Comparison of ENCODE assay signal across 19 cellular contexts in genomic region chr5:32059779-32060178, GRCh38.
"Had no signal": no experiment of that assay in that cellular context is flagged by ENCODE, and none has a peak within 500 bp of the region (broad histone marks: within the 10 kb centered on the region; RNA-seq: fewer than 3 reads in every experiment).

No MANE protein-coding gene starts in this region.

- H3K36me3 ChIP-seq: sigmoid colon had no signal

- H3K27me3 ChIP-seq: sigmoid colon had no signal

- H3K4me1 Mint-ChIP-seq: central memory CD8-positive, alpha-beta T cell; stimulated activated effector memory CD8-positive, alpha-beta T cell treated with anti-CD3 and anti-CD28 coated beads, Interleukin-12 subunit alpha, Interleukin-12 subunit beta, amount 100 ng/mL, for 72 hours had no signal

- H3K27ac ChIP-seq: sigmoid colon had no signal

- ATAC-seq: left lobe of liver; stimulated activated effector memory CD8-positive, alpha-beta T cell treated with anti-CD3 and anti-CD28 coated beads, Interleukin-12 subunit alpha, Interleukin-12 subunit beta, amount 100 ng/mL, for 72 hours had no signal

- H3K27ac Mint-ChIP-seq: activated naive CD8-positive, alpha-beta T cell treated with anti-CD3 and anti-CD28 coated beads for 36 hours; activated T-helper 1 cell treated with anti-CD3 and anti-CD28 coated beads, Interleukin-12 subunit alpha, Interleukin-12 subunit beta, Interleukin-2, Interleukin-4 antibody, amounts not matched to agents 30 ng/mL and 10 ng/mL and 1 ng/mL, durations not matched to agents 14 hours and 24 hours and 36 hours; brain; nephron progenitor cell; stimulated activated effector memory CD8-positive, alpha-beta T cell treated with anti-CD3 and anti-CD28 coated beads, Interleukin-12 subunit alpha, Interleukin-12 subunit beta, amount 100 ng/mL, for 72 hours had no signal

- H3K27me3 Mint-ChIP-seq: activated naive CD8-positive, alpha-beta T cell treated with anti-CD3 and anti-CD28 coated beads for 36 hours; central memory CD8-positive, alpha-beta T cell had no signal

- DNase-seq: activated CD4-positive, alpha-beta T cell treated with anti-CD3 and anti-CD28 coated beads, Interleukin-2, amount 50 U/mL, for 48 hours; activated naive CD8-positive, alpha-beta T cell treated with anti-CD3 and anti-CD28 coated beads for 36 hours; activated T-cell treated with anti-CD3 and anti-CD28 coated beads for 4 hours; amygdala; effector CD4-positive, alpha-beta T cell; foreskin fibroblast; glutamatergic neuron; hypothalamus; kidney; nephron progenitor cell; nucleus accumbens; sigmoid colon; stimulated activated CD4-positive, alpha-beta T cell treated with anti-CD3 and anti-CD28 coated beads, Interleukin-4, amount 100 ng/mL, for 24 hours; T-helper 2 cell had no signal

- H3K9me3 Mint-ChIP-seq: activated naive CD8-positive, alpha-beta T cell treated with anti-CD3 and anti-CD28 coated beads for 36 hours; activated T-helper 1 cell treated with anti-CD3 and anti-CD28 coated beads, Interleukin-12 subunit alpha, Interleukin-12 subunit beta, Interleukin-2, Interleukin-4 antibody, amounts not matched to agents 30 ng/mL and 10 ng/mL and 1 ng/mL, durations not matched to agents 14 hours and 24 hours and 36 hours; central memory CD8-positive, alpha-beta T cell; stimulated activated effector memory CD8-positive, alpha-beta T cell treated with anti-CD3 and anti-CD28 coated beads, Interleukin-12 subunit alpha, Interleukin-12 subunit beta, amount 100 ng/mL, for 72 hours had no signal

- H3K4me3 Mint-ChIP-seq: activated naive CD8-positive, alpha-beta T cell treated with anti-CD3 and anti-CD28 coated beads for 36 hours; activated T-helper 1 cell treated with anti-CD3 and anti-CD28 coated beads, Interleukin-12 subunit alpha, Interleukin-12 subunit beta, Interleukin-2, Interleukin-4 antibody, amounts not matched to agents 30 ng/mL and 10 ng/mL and 1 ng/mL, durations not matched to agents 14 hours and 24 hours and 36 hours; brain; central memory CD8-positive, alpha-beta T cell; nephron progenitor cell; stimulated activated effector memory CD8-positive, alpha-beta T cell treated with anti-CD3 and anti-CD28 coated beads, Interleukin-12 subunit alpha, Interleukin-12 subunit beta, amount 100 ng/mL, for 72 hours had no signal

- H3K9me3 ChIP-seq: sigmoid colon had no signal

- H3K4me3 ChIP-seq: sigmoid colon had no signal

- H3K36me3 Mint-ChIP-seq: activated naive CD8-positive, alpha-beta T cell treated with anti-CD3 and anti-CD28 coated beads for 36 hours; stimulated activated effector memory CD8-positive, alpha-beta T cell treated with anti-CD3 and anti-CD28 coated beads, Interleukin-12 subunit alpha, Interleukin-12 subunit beta, amount 100 ng/mL, for 72 hours had no signal
